In genomic region chr10:122362621-122363020, GRCh38 we compare ENCODE assay signal across 17 cellular contexts. TPM values are rescaled to one million over a fixed set of nuclear protein-coding genes. Genes with fewer than 3 reads are reported as not detected.
DNase-seq lines count a peak whose midpoint lies in the region; ATAC-seq and TF ChIP-seq lines count a peak whose summit lies in the region.
"Had no signal": no experiment of that assay in that cellular context is flagged by ENCODE, and none has a peak within 500 bp of the region (broad histone marks: within the 10 kb centered on the region; RNA-seq: fewer than 3 reads in every experiment).

No MANE protein-coding gene starts in this region.

- H3K4me3 ChIP-seq in epithelial cell of esophagus (ENCODE audit: low read length) (peak overlapping the region; percentile 21), stomach (no peak overlapping the region), testis (no peak overlapping the region)
- H3K4me3 ChIP-seq: left ventricle myocardium inferior, mucosa of descending colon had no signal

- H3K27ac ChIP-seq in RWPE1 (peak overlapping the region; percentile 97), stomach (no peak overlapping the region), testis (no peak overlapping the region)
- H3K27ac ChIP-seq in CD4-positive, alpha-beta T cell (ENCODE audit: low read depth, low read length): no peak overlapping the region
- H3K27ac ChIP-seq: left ventricle myocardium inferior had no signal

- H3K4me3 Mint-ChIP-seq in stimulated activated naive B cell treated with anti-CD40 and anti-IgM and Interleukin-4, amounts not matched to agents 10 μg/mL and 1 μg/mL and 100 μg/mL, for 72 hours: no peak overlapping the region
- H3K4me3 Mint-ChIP-seq in CD4-positive, alpha-beta T cell: no peak overlapping the region
- H3K4me3 Mint-ChIP-seq: activated naive CD8-positive, alpha-beta T cell; central memory CD8-positive, alpha-beta T cell; T-helper 2 cell treated with Interferon-gamma antibody and Interleukin-4, amounts not matched to agents 5 μg/mL and 100 μg/mL, for 36 hours had no signal

- peaks cover 44 to 59% of the 10 kb centered on the region in 2 donors for H3K27me3 Mint-ChIP-seq in stimulated activated naive B cell treated with anti-CD40 and anti-IgM and Interleukin-4, amounts not matched to agents 10 μg/mL and 1 μg/mL and 100 μg/mL, for 72 hours
- peaks cover 8% of the 10 kb centered on the region for H3K27me3 Mint-ChIP-seq in CD4-positive, alpha-beta T cell

- peaks cover 0 to 12% (median 0%) of the 10 kb centered on the region in 4 donors for H3K9me3 ChIP-seq in stomach
- H3K9me3 ChIP-seq in CD4-positive, alpha-beta T cell (ENCODE audit: control insufficient read depth, low read length): no peaks in the 10 kb centered on the region
- H3K9me3 ChIP-seq in testis: no peaks in the 10 kb centered on the region
- H3K9me3 ChIP-seq: mucosa of descending colon had no signal

- peak; percentile 40 for DNase-seq in activated CD8-positive, alpha-beta memory T cell treated with anti-CD3 and anti-CD28 coated beads for 24 hours
- DNase-seq in activated CD8-positive, alpha-beta memory T cell treated with anti-CD3 and anti-CD28 coated beads, Interleukin-2, amount 50 U/mL, for 4 hours: no peak
- DNase-seq in RWPE1 (ENCODE audit: low spot score) (peak; percentile 51), epithelial cell of esophagus (ENCODE audit: low read depth) (peak; percentile 63), stomach (no peak), testis (no peak)
- no peak for DNase-seq in stimulated activated naive B cell treated with anti-CD40 and anti-IgM and Interleukin-4, amounts not matched to agents 10 μg/mL and 1 μg/mL and 100 μg/mL, for 72 hours
- DNase-seq in CD4-positive, alpha-beta T cell: no peak
- DNase-seq: effector CD8-positive, alpha-beta T cell; left ventricle myocardium inferior; mucosa of descending colon; NCI-H1694; NCI-H524 had no signal

- peak; percentile 66 to 70 for ATAC-seq in stimulated activated naive B cell treated with anti-CD40 and anti-IgM and Interleukin-4, amounts not matched to agents 10 μg/mL and 1 μg/mL and 100 μg/mL, for 72 hours (replicated peaks)
- ATAC-seq in CD4-positive, alpha-beta T cell (ENCODE audit: poor library complexity): no peak
- ATAC-seq: activated CD4-positive, CD25-positive, alpha-beta regulatory T cell treated with anti-CD3 and anti-CD28 coated beads, Interleukin-2, amount 50 U/mL, for 24 hours; mucosa of descending colon had no signal

- H3K4me1 ChIP-seq in stomach: peaks cover 0 to 8% (median 0%) of the 10 kb centered on the region in 4 donors
- H3K4me1 ChIP-seq in testis: no peaks in the 10 kb centered on the region

- TF ChIP-seq POLR2A in stomach (IDR thresholded peaks at IDR 0.05): no peak
- TF ChIP-seq POLR2A in testis (IDR thresholded peaks at IDR 0.05): no peak

- no peak for TF ChIP-seq EP300 in stomach (IDR thresholded peaks at IDR 0.05)

- POLR2A ChIA-PET in RWPE1 (lab: Yijun Ruan, JAX; ENCODE audit: low non-redundant PET): no interaction called here
- POLR2A ChIA-PET in CD4-positive, alpha-beta T cell (lab: Charles Lee): no interaction called here

- TF ChIP-seq CTCF in RWPE1 (conservative IDR thresholded peaks at IDR 0.05; ENCODE audit: low read depth) (no peak), epithelial cell of esophagus (IDR thresholded peaks at IDR 0.05; ENCODE audit: insufficient read depth, low read depth, low read length, missing control alignments) (no peak), stomach (IDR thresholded peaks at IDR 0.05) (no peak), testis (IDR thresholded peaks at IDR 0.05) (no peak)
- no peak for TF ChIP-seq CTCF in CD4-positive, alpha-beta T cell (IDR thresholded peaks at IDR 0.05)

- H3K27ac Mint-ChIP-seq in stimulated activated naive B cell treated with anti-CD40 and anti-IgM and Interleukin-4, amounts not matched to agents 10 μg/mL and 1 μg/mL and 100 μg/mL, for 72 hours: no peak overlapping the region
- H3K27ac Mint-ChIP-seq in CD4-positive, alpha-beta T cell: no peak overlapping the region
- H3K27ac Mint-ChIP-seq: activated naive CD8-positive, alpha-beta T cell; T-helper 2 cell treated with Interferon-gamma antibody and Interleukin-4, amounts not matched to agents 5 μg/mL and 100 μg/mL, for 36 hours had no signal

- peaks cover 5 to 6% of the 10 kb centered on the region in 2 donors for H3K36me3 Mint-ChIP-seq in stimulated activated naive B cell treated with anti-CD40 and anti-IgM and Interleukin-4, amounts not matched to agents 10 μg/mL and 1 μg/mL and 100 μg/mL, for 72 hours
- H3K36me3 Mint-ChIP-seq in CD4-positive, alpha-beta T cell (ENCODE audit: low read depth): no peaks in the 10 kb centered on the region

- CTCF ChIA-PET in RWPE1 (lab: Yijun Ruan, JAX): no interaction called here
- CTCF ChIA-PET in CD4-positive, alpha-beta T cell (lab: Charles Lee): no interaction called here

- intact Hi-C loops in stomach (cut with DNase I; ENCODE audit: low total_unique reads) (no loop called here), testis (cut with DNase I; ENCODE audit: low total_unique reads) (no loop called here)
- intact Hi-C loops in CD4-positive, alpha-beta T cell (cut with DNase I, micrococcal nuclease): no loop called here

- H3K4me1 Mint-ChIP-seq in stimulated activated naive B cell treated with anti-CD40 and anti-IgM and Interleukin-4, amounts not matched to agents 10 μg/mL and 1 μg/mL and 100 μg/mL, for 72 hours: peaks cover 4 to 5% of the 10 kb centered on the region in 2 donors
- H3K4me1 Mint-ChIP-seq in CD4-positive, alpha-beta T cell (ENCODE audit: low read depth): no peaks in the 10 kb centered on the region
- H3K4me1 Mint-ChIP-seq: central memory CD8-positive, alpha-beta T cell had no signal

- H3K27me3 ChIP-seq in stomach: no peaks in the 10 kb centered on the region
- no peaks in the 10 kb centered on the region for H3K27me3 ChIP-seq in CD4-positive, alpha-beta T cell (ENCODE audit: control insufficient read depth, insufficient read depth, low read length)
- H3K27me3 ChIP-seq in testis: no peaks in the 10 kb centered on the region

- peaks cover 8 to 9% of the 10 kb centered on the region in 2 donors for H3K9me3 Mint-ChIP-seq in stimulated activated naive B cell treated with anti-CD40 and anti-IgM and Interleukin-4, amounts not matched to agents 10 μg/mL and 1 μg/mL and 100 μg/mL, for 72 hours
- H3K9me3 Mint-ChIP-seq in CD4-positive, alpha-beta T cell: peaks cover 9% of the 10 kb centered on the region
- H3K9me3 Mint-ChIP-seq: T-helper 2 cell treated with Interferon-gamma antibody and Interleukin-4, amounts not matched to agents 5 μg/mL and 100 μg/mL, for 36 hours had no signal

- 33 to 52% (median 47%) methylated on average over 2 of the region's 2 CpGs for WGBS in stomach, 5 donors
- WGBS in testis, 2 donors: 52 to 78% methylated on average over 2 of the region's 2 CpGs

- no peaks in the 10 kb centered on the region for H3K36me3 ChIP-seq in stomach
- H3K36me3 ChIP-seq in testis (ENCODE audit: low read depth, missing control alignments): no peaks in the 10 kb centered on the region
- H3K36me3 ChIP-seq: left ventricle myocardium inferior had no signal

RNA-seq across cellular contexts. Expression of gene PLEKHA1, which starts 11.9 kb away (rescaled TPM):
- total RNA-seq in stomach (10 to 100 TPM in 4 of 5 donors, 1 to 10 TPM in 1; 9.0 to 61.8 (median 22.3) TPM), testis (10 to 100 TPM; 27.6 to 35.7 TPM)
- polyA plus RNA-seq in stomach (10 to 100 TPM; 15.0 to 24.3 (median 15.6) TPM), testis (ENCODE audit: insufficient read depth, low read depth, low replicate concordance) (66.6 TPM)
- 10 to 100 TPM; 24.9 to 26.8 TPM for total RNA-seq in CD4-positive, alpha-beta T cell

Comparison
In these comparisons a context has a peak if more than half of its experiments do, and no peak if none do; other contexts are left out.
1. DNase-seq: peak in activated CD8-positive, alpha-beta memory T cell treated with anti-CD3 and anti-CD28 coated beads for 24 hours (single experiment), RWPE1 (single experiment) and epithelial cell of esophagus (single experiment); none in activated CD8-positive, alpha-beta memory T cell treated with anti-CD3 and anti-CD28 coated beads, Interleukin-2, amount 50 U/mL, for 4 hours (single experiment), stimulated activated naive B cell treated with anti-CD40 and anti-IgM and Interleukin-4, amounts not matched to agents 10 μg/mL and 1 μg/mL and 100 μg/mL, for 72 hours (single experiment), stomach (single experiment), CD4-positive, alpha-beta T cell (0 of 10) and testis (single experiment).